8 cellular contexts compared by ENCODE assay signal in the genomic region with DNA sequence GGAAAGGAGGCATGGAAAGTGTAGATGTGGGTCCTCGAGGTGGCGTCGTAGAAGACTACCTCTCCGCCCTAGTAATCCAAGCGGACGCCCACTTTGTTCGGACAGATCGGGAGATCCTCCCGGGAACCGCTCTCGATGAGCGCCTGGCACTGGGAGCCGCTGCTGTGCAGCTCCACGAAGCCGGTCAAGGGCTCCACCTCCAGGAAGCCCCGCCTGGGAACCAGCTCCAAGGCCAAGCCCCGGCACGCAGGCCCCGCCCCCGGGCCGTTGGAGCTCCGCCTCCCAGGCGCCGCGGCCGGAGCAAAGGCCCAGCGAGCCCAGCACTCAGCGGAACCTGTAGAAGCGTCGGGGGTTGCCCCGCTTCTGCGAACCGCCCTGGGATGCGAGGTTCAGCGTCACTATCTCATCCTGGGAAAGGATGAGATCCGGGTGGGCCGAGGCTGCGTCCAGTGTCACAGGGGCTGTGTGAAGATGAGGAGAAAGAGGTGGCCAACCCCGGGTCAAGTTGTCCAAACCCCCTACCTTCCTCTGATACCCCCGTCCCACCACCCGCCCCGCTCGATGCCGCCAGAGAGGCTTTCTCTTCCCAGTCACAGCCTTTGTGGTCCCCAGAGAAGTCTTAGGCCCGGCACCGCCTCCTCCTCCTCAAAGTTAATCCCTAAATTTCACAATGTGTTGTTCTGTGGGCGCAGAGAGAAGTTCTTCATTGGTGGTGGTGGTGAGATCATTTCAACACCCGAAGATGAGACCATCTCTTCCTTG. TPM values are rescaled to one million over a fixed set of nuclear protein-coding genes. Genes with fewer than 3 reads are reported as not detected.
DNase-seq lines count a peak whose midpoint lies in the region; ATAC-seq lines count a peak whose summit lies in the region.

No MANE protein-coding gene starts in this region.

- peak overlapping the region; percentile 63 for H3K4me3 ChIP-seq in endocrine pancreas (ENCODE audit: control insufficient read depth, insufficient read depth, low read length)
- H3K4me3 ChIP-seq in mesenchymal stem cell (ENCODE audit: insufficient read depth in 1 of 2, low read depth in 1 of 2, low read length in 2 of 2): peak overlapping the region; percentile 38 to 76

- H3K18ac ChIP-seq in mesenchymal stem cell (ENCODE audit: low read depth in 1 of 2, low read length in 2 of 2): peak overlapping the region in 1 of 2 experiments; percentile 82

- H4K8ac ChIP-seq in mesenchymal stem cell (ENCODE audit: low read length): peak overlapping the region; percentile 78

- no peak overlapping the region for H2BK15ac ChIP-seq in mesenchymal stem cell (ENCODE audit: low read depth, poor library complexity, severe bottlenecking)

- H3K9ac ChIP-seq in endocrine pancreas (ENCODE audit: control insufficient read depth, insufficient read depth, low read length) (peak overlapping the region; percentile 27), mesenchymal stem cell (ENCODE audit: low read length) (peak overlapping the region; percentile 86)

- ATAC-seq in HG02870 (IDR thresholded peaks at IDR 0.05; ENCODE audit: unreplicated experiment) (peak; percentile 59), GM19324 (IDR thresholded peaks at IDR 0.05; ENCODE audit: low FRiP score, unreplicated experiment) (no peak)

- H3K9me3 ChIP-seq in endocrine pancreas (ENCODE audit: control insufficient read depth, low read length) (no peaks in the 10 kb centered on the region), mesenchymal stem cell (ENCODE audit: control insufficient read depth, low read length) (no peaks in the 10 kb centered on the region)

- no peak overlapping the region for H4K91ac ChIP-seq in mesenchymal stem cell (ENCODE audit: low read length)

- H3K79me1 ChIP-seq in mesenchymal stem cell (replicated peaks; ENCODE audit: low read length, poor library complexity, severe bottlenecking): no peaks in the 10 kb centered on the region

- no peak overlapping the region for H3K14ac ChIP-seq in mesenchymal stem cell (ENCODE audit: low read length in 2 of 2)

- 2% methylated on average over 39 of the region's 48 CpGs for WGBS in mesenchymal stem cell

- H2AK5ac ChIP-seq in mesenchymal stem cell (ENCODE audit: low read length, severe bottlenecking): no peak overlapping the region

- no peaks in the 10 kb centered on the region for H3K36me3 ChIP-seq in endocrine pancreas (ENCODE audit: control insufficient read depth, insufficient read depth, low read length)
- H3K36me3 ChIP-seq in mesenchymal stem cell (ENCODE audit: control insufficient read depth in 1 of 2, insufficient read depth in 2 of 2, low read depth in 1 of 2, low read length in 2 of 2): no peaks in the 10 kb centered on the region

- H2AFZ ChIP-seq in mesenchymal stem cell (ENCODE audit: low read depth, low read length): peak overlapping the region; percentile 95

- DNase-seq in GM03348 (ENCODE audit: low spot score) (peak; percentile 96), NOMO-1 treated with DMSO at 0.1 percent for 48 hours (lab: John Stamatoyannopoulos, UW; ENCODE audit: unreplicated experiment) (peak; percentile 55), mesenchymal stem cell (peak; percentile 84)
- DNase-seq in activated CD8-positive, alpha-beta memory T cell treated with anti-CD3 and anti-CD28 coated beads, Interleukin-2, amount 50 U/mL, for 24 hours (ENCODE audit: extremely low read depth): peak; percentile 25
- DNase-seq in stimulated activated CD4-positive, alpha-beta T cell treated with anti-CD3 and anti-CD28 coated beads, TNF-alpha, amount 100 ng/mL, for 24 hours (ENCODE audit: low read depth in 3 of 3): peak; percentile 48 to 73 (median 60)

- H3K4ac ChIP-seq in mesenchymal stem cell (ENCODE audit: low read depth in 1 of 2, low read length in 2 of 2): no peak overlapping the region

- H2BK5ac ChIP-seq in mesenchymal stem cell (ENCODE audit: low read depth, low read length, poor library complexity, severe bottlenecking): no peak overlapping the region

- H3K4me1 ChIP-seq in endocrine pancreas (ENCODE audit: control insufficient read depth, insufficient read depth, low read length) (no peaks in the 10 kb centered on the region), mesenchymal stem cell (ENCODE audit: control insufficient read depth, insufficient read depth, low read depth, low read length) (peaks cover 23% of the 10 kb centered on the region)

- no peak overlapping the region for H3K23ac ChIP-seq in mesenchymal stem cell (ENCODE audit: low read length in 2 of 2)

- no peak overlapping the region for H2BK120ac ChIP-seq in mesenchymal stem cell (ENCODE audit: low read depth, low read length)

- peak overlapping the region; percentile 92 for H3K4me2 ChIP-seq in mesenchymal stem cell (ENCODE audit: low read length, poor library complexity, severe bottlenecking)

- H3K27ac ChIP-seq in mesenchymal stem cell (ENCODE audit: low read length, poor library complexity, severe bottlenecking): no peak overlapping the region

- H3K27me3 ChIP-seq in endocrine pancreas (ENCODE audit: control insufficient read depth, insufficient read depth, low read length) (peaks cover 17% of the 10 kb centered on the region), mesenchymal stem cell (ENCODE audit: control insufficient read depth in 1 of 2, insufficient read depth in 1 of 2, low read length in 2 of 2) (peaks cover 62 to 77% of the 10 kb centered on the region in 2 experiments)

- H2BK12ac ChIP-seq in mesenchymal stem cell (ENCODE audit: low read length in 2 of 2): peak overlapping the region in 1 of 2 experiments; percentile 66

RNA-seq across cellular contexts. Expression of a gene that starts 10.8 kb away (rescaled TPM):
- polyA plus RNA-seq in mesenchymal stem cell (2013, experiment 1 of 2): not detected
- not detected for polyA plus RNA-seq in mesenchymal stem cell (2013, experiment 2 of 2)

RNA-seq across cellular contexts. Expression of a gene that starts 26.6 kb away (rescaled TPM):
- polyA plus RNA-seq in mesenchymal stem cell (2013, experiment 1 of 2): not detected
- not detected for polyA plus RNA-seq in mesenchymal stem cell (2013, experiment 2 of 2)

RNA-seq across cellular contexts. Expression of a gene that starts 33.8 kb away (rescaled TPM):
- not detected for polyA plus RNA-seq in mesenchymal stem cell (2013, experiment 1 of 2)
- polyA plus RNA-seq in mesenchymal stem cell (2013, experiment 2 of 2): not detected

RNA-seq across cellular contexts. Expression of a gene that starts 35.1 kb away (rescaled TPM):
- polyA plus RNA-seq in mesenchymal stem cell (2013, experiment 1 of 2): 57.2 TPM
- polyA plus RNA-seq in mesenchymal stem cell (2013, experiment 2 of 2): 54.2 TPM

RNA-seq across cellular contexts. Expression of a gene that starts 41.1 kb away (rescaled TPM):
- 31.6 TPM for polyA plus RNA-seq in mesenchymal stem cell (2013, experiment 1 of 2)
- 33.7 TPM for polyA plus RNA-seq in mesenchymal stem cell (2013, experiment 2 of 2)

Comparison
In these comparisons a context has a peak if more than half of its experiments do, and no peak if none do; other contexts are left out.
1. DNase-seq: peak in every context shown above with its lines; median percentile 96 in GM03348; 84 in mesenchymal stem cell; 60 in stimulated activated CD4-positive, alpha-beta T cell treated with anti-CD3 and anti-CD28 coated beads, TNF-alpha, amount 100 ng/mL, for 24 hours; 55 in NOMO-1 treated with DMSO at 0.1 percent for 48 hours; 25 in activated CD8-positive, alpha-beta memory T cell treated with anti-CD3 and anti-CD28 coated beads, Interleukin-2, amount 50 U/mL, for 24 hours.